In genomic region chr17:42313773-42314566, GRCh38 we compare ENCODE assay signal across 11 cellular contexts. TPM values are rescaled to one million over a fixed set of nuclear protein-coding genes. Genes with fewer than 3 reads are reported as not detected.
A peak's percentile ranks its signal among the peaks of the same experiment; 100 is the strongest.
DNase-seq lines count a peak whose midpoint lies in the region; ATAC-seq, FAIRE-seq and TF ChIP-seq lines count a peak whose summit lies in the region.
"Had no signal": no experiment of that assay in that cellular context is flagged by ENCODE, and none has a peak within 500 bp of the region (broad histone marks: within the 10 kb centered on the region; RNA-seq: fewer than 3 reads in every experiment).

No MANE protein-coding gene starts in this region.

- H3K27ac Mint-ChIP-seq in activated CD4-positive, alpha-beta memory T cell treated with anti-CD3 and anti-CD28 coated beads, Interleukin-2, amount 10 ng/mL, durations not matched to agents 7 days and 5 days = peak overlapping the region; percentile 49

- peaks cover 66% of the 10 kb centered on the region for H3K4me1 Mint-ChIP-seq in activated CD4-positive, alpha-beta memory T cell treated with anti-CD3 and anti-CD28 coated beads, Interleukin-2, amount 10 ng/mL, durations not matched to agents 7 days and 5 days

- no peak for FAIRE-seq in HTR-8/SVneo (lab: Jason Lieb, UNC)
- FAIRE-seq: astrocyte had no signal

- H3K27me3 ChIP-seq in heart right ventricle (no peaks in the 10 kb centered on the region), esophagus squamous epithelium (no peaks in the 10 kb centered on the region), subcutaneous abdominal adipose tissue (ENCODE audit: control insufficient read depth in 5 of 5, insufficient read depth in 4 of 5, low read length in 5 of 5) (no peaks in the 10 kb centered on the region)

- no peak overlapping the region for H3K4me3 Mint-ChIP-seq in activated CD4-positive, alpha-beta memory T cell treated with anti-CD3 and anti-CD28 coated beads, Interleukin-2, amount 10 ng/mL, durations not matched to agents 7 days and 5 days

- no peak overlapping the region for H3K9ac ChIP-seq in subcutaneous abdominal adipose tissue (ENCODE audit: low read length in 5 of 5)

- peaks cover 10 to 86% (median 36%) of the 10 kb centered on the region in 9 donors for H3K4me1 ChIP-seq in heart right ventricle
- peaks cover 8 to 63% (median 13%) of the 10 kb centered on the region in 3 donors for H3K4me1 ChIP-seq in esophagus squamous epithelium
- peaks cover 12 to 60% (median 51%) of the 10 kb centered on the region in 5 donors for H3K4me1 ChIP-seq in subcutaneous abdominal adipose tissue (ENCODE audit: control insufficient read depth in 5 of 5, insufficient read depth in 5 of 5, low read length in 5 of 5)

- H3K36me3 ChIP-seq in heart right ventricle (peaks cover 0 to 98% (median 40%) of the 10 kb centered on the region in 9 donors), esophagus squamous epithelium (peaks cover 19 to 96% (median 36%) of the 10 kb centered on the region in 3 donors), subcutaneous abdominal adipose tissue (ENCODE audit: control insufficient read depth in 5 of 5, insufficient read depth in 5 of 5, low read length in 5 of 5) (peaks cover 11 to 80% (median 64%) of the 10 kb centered on the region in 5 donors)

- no peaks in the 10 kb centered on the region for H3K27me3 Mint-ChIP-seq in activated CD4-positive, alpha-beta memory T cell treated with anti-CD3 and anti-CD28 coated beads, Interleukin-2, amount 10 ng/mL, durations not matched to agents 7 days and 5 days

- peaks cover 70% of the 10 kb centered on the region for H3K36me3 Mint-ChIP-seq in activated CD4-positive, alpha-beta memory T cell treated with anti-CD3 and anti-CD28 coated beads, Interleukin-2, amount 10 ng/mL, durations not matched to agents 7 days and 5 days (ENCODE audit: low read depth)

- TF ChIP-seq CTCF in heart right ventricle (IDR thresholded peaks at IDR 0.05) = no peak
- no peak for TF ChIP-seq CTCF in esophagus squamous epithelium (IDR thresholded peaks at IDR 0.05)
- TF ChIP-seq CTCF in coronary artery (IDR thresholded peaks at IDR 0.05) = no peak

- intact Hi-C loops in heart right ventricle (cut with DNase I) = loop anchor here in 2 of 10 donors (5.0 to 10.0 kb wide), 2 partner anchors 201 to 213 kb away; no protein-coding TSS in a partner anchor
- intact Hi-C loops in Right ventricle myocardium inferior (cut with DNase I) = no loop called here
- intact Hi-C loops in esophagus squamous epithelium (cut with DNase I) = no loop called here

- POLR2A ChIA-PET in activated CD4-positive, alpha-beta memory T cell treated with anti-CD3 and anti-CD28 coated beads, Interleukin-2, amount 10 ng/mL, durations not matched to agents 7 days and 5 days (lab: Charles Lee) = interaction anchor here (0.7 to 2.8 kb wide), 11 partner anchors 18 to 202 kb away, joined by 3 to 17 read pairs (median 3); partner anchors contain the start of gene STAT5A

- H3K27ac ChIP-seq in heart right ventricle = peak overlapping the region in 7 of 10 donors; percentile 34 to 83 (median 57)
- peak overlapping the region in 3 of 4 donors; percentile 35 to 85 (median 40) for H3K27ac ChIP-seq in esophagus squamous epithelium
- peak overlapping the region; percentile 24 for H3K27ac ChIP-seq in subcutaneous abdominal adipose tissue (ENCODE audit: low read depth, low read length)
- peak overlapping the region in 1 of 2 donors; percentile 6 for H3K27ac ChIP-seq in coronary artery

- H3K9me3 ChIP-seq in heart right ventricle = no peaks in the 10 kb centered on the region
- H3K9me3 ChIP-seq in esophagus squamous epithelium = no peaks in the 10 kb centered on the region
- no peaks in the 10 kb centered on the region for H3K9me3 ChIP-seq in subcutaneous abdominal adipose tissue (ENCODE audit: control insufficient read depth in 5 of 5, low read length in 5 of 5)

- TF ChIP-seq POLR2A in esophagus squamous epithelium (IDR thresholded peaks at IDR 0.05) = no peak

- ATAC-seq in heart right ventricle (no peak), Right ventricle myocardium inferior (no peak)

- no peaks in the 10 kb centered on the region for H3K9me3 Mint-ChIP-seq in activated CD4-positive, alpha-beta memory T cell treated with anti-CD3 and anti-CD28 coated beads, Interleukin-2, amount 10 ng/mL, durations not matched to agents 7 days and 5 days

- no peak for DNase-seq in heart right ventricle
- no peak for DNase-seq in Right ventricle myocardium inferior (ENCODE audit: missing footprints)
- no peak for DNase-seq in activated CD4-positive, alpha-beta memory T cell treated with anti-CD3 and anti-CD28 coated beads, Interleukin-2, amount 10 ng/mL, durations not matched to agents 7 days and 5 days
- no peak for DNase-seq in esophagus squamous epithelium (lab: John Stamatoyannopoulos, UW)
- DNase-seq in HTR-8/SVneo (ENCODE audit: insufficient read length, low spot score) = no peak
- no peak for DNase-seq in NCI-H2171 treated with DMSO at 0.1 percent for 48 hours (lab: John Stamatoyannopoulos, UW)
- no peak for DNase-seq in coronary artery (ENCODE audit: low spot score)
- DNase-seq: NCI-H774, T-helper 9 cell had no signal

- WGBS in heart right ventricle, 2 donors = 75 to 83% methylated on average over 14 of the region's 14 CpGs
- 62 to 89% methylated on average over 6 to 10 of the region's 14 CpGs for WGBS in esophagus squamous epithelium, 2 donors

- CTCF ChIA-PET in activated CD4-positive, alpha-beta memory T cell treated with anti-CD3 and anti-CD28 coated beads, Interleukin-2, amount 10 ng/mL, durations not matched to agents 7 days and 5 days (lab: Charles Lee) = interaction anchor here (0.6 to 20.0 kb wide), 13 partner anchors 8 to 264 kb away, joined by 3 to 342 read pairs (median 4); partner anchors contain the start of genes HCRT, NAGLU, PSMC3IP and STAT3

- no peak overlapping the region for H3K4me3 ChIP-seq in heart right ventricle
- H3K4me3 ChIP-seq in esophagus squamous epithelium = no peak overlapping the region
- no peak overlapping the region for H3K4me3 ChIP-seq in subcutaneous abdominal adipose tissue (ENCODE audit: low read depth in 1 of 5, low read length in 5 of 5)
- no peak overlapping the region for H3K4me3 ChIP-seq in coronary artery

RNA-seq across cellular contexts. Expression of gene STAT5A, which starts 25.7 kb away (rescaled TPM):
- total RNA-seq in heart right ventricle (10 to 100 TPM; 13.4 to 28.5 (median 16.1) TPM), Right ventricle myocardium inferior (14.6 TPM), esophagus squamous epithelium (10 to 100 TPM in 3 of 4 donors, 1 to 10 TPM in 1; 7.3 to 34.3 (median 14.0) TPM)
- 10 to 100 TPM in 1 of 2 donors, 1 to 10 TPM in 1; 8.2 to 11.9 TPM for polyA plus RNA-seq in heart right ventricle
- total RNA-seq in activated CD4-positive, alpha-beta memory T cell treated with anti-CD3 and anti-CD28 coated beads, Interleukin-2, amount 10 ng/mL, durations not matched to agents 7 days and 5 days = 10 to 100 TPM; 88.4 to 96.7 TPM

RNA-seq across cellular contexts. Expression of gene STAT5B, which starts 37.8 kb away (rescaled TPM):
- total RNA-seq in heart right ventricle = 10 to 100 TPM; 26.3 to 34.7 (median 30.8) TPM
- 10 to 100 TPM; 14.4 to 22.5 TPM for polyA plus RNA-seq in heart right ventricle
- 32.9 TPM for total RNA-seq in Right ventricle myocardium inferior
- total RNA-seq in activated CD4-positive, alpha-beta memory T cell treated with anti-CD3 and anti-CD28 coated beads, Interleukin-2, amount 10 ng/mL, durations not matched to agents 7 days and 5 days = 100 to 1,000 TPM; 163 to 171 TPM
- 10 to 100 TPM; 17.9 to 57.6 (median 19.5) TPM for total RNA-seq in esophagus squamous epithelium
